Comparison of ENCODE assay signal across 9 cellular contexts in genomic region chr3:52539010-52539653, GRCh38. TPM values are rescaled to one million over a fixed set of nuclear protein-coding genes. Genes with fewer than 3 reads are reported as not detected.
DNase-seq lines count a peak whose midpoint lies in the region; ATAC-seq, FAIRE-seq and TF ChIP-seq lines count a peak whose summit lies in the region.
"Had no signal": no experiment of that assay in that cellular context is flagged by ENCODE, and none has a peak within 500 bp of the region (broad histone marks: within the 10 kb centered on the region; RNA-seq: fewer than 3 reads in every experiment).

No MANE protein-coding gene starts in this region.

- no peak for TF ChIP-seq CTCF in 22Rv1 (IDR thresholded peaks at IDR 0.05)
- TF ChIP-seq CTCF in DOHH2 (IDR thresholded peaks at IDR 0.05; ENCODE audit: low read depth, low read length, poor library complexity, severe bottlenecking), result no peak
- no peak for TF ChIP-seq CTCF in WTC11 (IDR thresholded peaks at IDR 0.05)
- TF ChIP-seq CTCF in hepatocyte (IDR thresholded peaks at IDR 0.05; ENCODE audit: poor library complexity), result no peak
- TF ChIP-seq CTCF in D721Med (IDR thresholded peaks at IDR 0.05; ENCODE audit: insufficient read depth, missing control alignments), result no peak

- peak overlapping the region; percentile 26; the same call in 1 of the 2 replicates for H3K27ac Mint-ChIP-seq in WTC11

- no peaks in the 10 kb centered on the region for H3K27me3 Mint-ChIP-seq in WTC11 (ENCODE audit: low read depth)

- H3K79me2 ChIP-seq in DOHH2 (ENCODE audit: control insufficient read depth, low read length), result peaks cover 63% of the 10 kb centered on the region
- peaks cover 71% of the 10 kb centered on the region for H3K79me2 ChIP-seq in hepatocyte

- no peak for FAIRE-seq in D721Med (lab: Jason Lieb, UNC)

- no peaks in the 10 kb centered on the region for H3K9me3 ChIP-seq in DOHH2 (ENCODE audit: control insufficient read depth, insufficient read depth, low read length)
- H3K9me3 ChIP-seq in hepatocyte (ENCODE audit: low read depth), result no peaks in the 10 kb centered on the region

- H3K4me3 ChIP-seq in DOHH2 (ENCODE audit: low read length) (peak overlapping the region; percentile 9), hepatocyte (no peak overlapping the region)

- H3K9me3 Mint-ChIP-seq in WTC11, result no peaks in the 10 kb centered on the region

- WGBS in hepatocyte (ENCODE audit: low lambda C conversion rate, missing lambda C conversion rate), result 96% methylated on average over 5 of the region's 5 CpGs

- H3K27me3 ChIP-seq in DOHH2 (ENCODE audit: control insufficient read depth, low read length) (no peaks in the 10 kb centered on the region), hepatocyte (no peaks in the 10 kb centered on the region)
- H3K27me3 ChIP-seq: dorsolateral prefrontal cortex had no signal

- H3K4me2 ChIP-seq in DOHH2 (ENCODE audit: low read length) (peak overlapping the region; percentile 92), hepatocyte (peak overlapping the region; percentile 94)

- ATAC-seq in WTC11 (no peak), HG02938 (IDR thresholded peaks at IDR 0.05; ENCODE audit: unreplicated experiment) (no peak), left lobe of liver (no peak), HG03520 (IDR thresholded peaks at IDR 0.05; ENCODE audit: unreplicated experiment) (no peak)

- peaks cover 19% of the 10 kb centered on the region for H3K36me3 Mint-ChIP-seq in WTC11

- H2AFZ ChIP-seq in hepatocyte, result no peak overlapping the region

- DNase-seq in WTC11 (ENCODE audit: low spot score) (no peak), hepatocyte (ENCODE audit: low spot score) (no peak), D721Med (ENCODE audit: insufficient read length, low spot score) (no peak), left lobe of liver (ENCODE audit: low spot score) (no peak)
- DNase-seq: dorsolateral prefrontal cortex had no signal

- H3K4me1 Mint-ChIP-seq in WTC11, result peaks cover 43% of the 10 kb centered on the region

- CTCF ChIA-PET in WTC11 (lab: Charles Lee), result no interaction called here

- no peak overlapping the region for H3K4me3 Mint-ChIP-seq in WTC11

- peaks cover 39% of the 10 kb centered on the region for H3K4me1 ChIP-seq in DOHH2 (ENCODE audit: control insufficient read depth, low read length)
- peaks cover 31% of the 10 kb centered on the region for H3K4me1 ChIP-seq in hepatocyte (ENCODE audit: insufficient read depth)

- POLR2A ChIA-PET in WTC11 (lab: Charles Lee), result interaction anchor here (0.7 kb wide), 1 partner anchor 475 kb away, joined by 4 read pairs; no protein-coding TSS in a partner anchor

- H3K9me2 ChIP-seq in DOHH2 (replicated peaks; ENCODE audit: control insufficient read depth, low read length), result no peaks in the 10 kb centered on the region
- H3K9me2 ChIP-seq in hepatocyte (replicated peaks; ENCODE audit: insufficient read depth), result no peaks in the 10 kb centered on the region

- H4K20me1 ChIP-seq in DOHH2 (ENCODE audit: control insufficient read depth, insufficient read depth, low read depth, low read length) (peaks cover 16% of the 10 kb centered on the region), hepatocyte (ENCODE audit: insufficient read depth, poor library complexity, severe bottlenecking) (peaks cover 22% of the 10 kb centered on the region)

- peaks cover 15% of the 10 kb centered on the region for H3F3A ChIP-seq in DOHH2 (ENCODE audit: control insufficient read depth, insufficient read depth)

- H3K36me3 ChIP-seq in DOHH2 (ENCODE audit: control insufficient read depth, low read length) (peaks cover 44% of the 10 kb centered on the region), hepatocyte (replicated peaks; ENCODE audit: insufficient read depth, low read depth) (no peaks in the 10 kb centered on the region)

- H3K27ac ChIP-seq in 22Rv1 (peak overlapping the region; percentile 44; the same call in 1 of the 2 replicates), DOHH2 (ENCODE audit: low read depth, low read length) (no peak overlapping the region), hepatocyte (no peak overlapping the region)

TF ChIP-seq in WTC11, 78 proteins besides CTCF, POLR2A, EP300 and RAD21:
- TF ChIP-seq ZNF232 (CRISPR knock-in tag; IDR thresholded peaks at IDR 0.05) (no peak), NR1H2 (CRISPR knock-in tag; IDR thresholded peaks at IDR 0.05) (no peak), ZBTB21 (CRISPR knock-in tag; IDR thresholded peaks at IDR 0.05; ENCODE audit: borderline replicate concordance) (no peak), FOXP1 (CRISPR knock-in tag; IDR thresholded peaks at IDR 0.05; ENCODE audit: borderline replicate concordance) (no peak), ATF1 (CRISPR knock-in tag; IDR thresholded peaks at IDR 0.05) (no peak)
- TF ChIP-seq, protein P1, sequence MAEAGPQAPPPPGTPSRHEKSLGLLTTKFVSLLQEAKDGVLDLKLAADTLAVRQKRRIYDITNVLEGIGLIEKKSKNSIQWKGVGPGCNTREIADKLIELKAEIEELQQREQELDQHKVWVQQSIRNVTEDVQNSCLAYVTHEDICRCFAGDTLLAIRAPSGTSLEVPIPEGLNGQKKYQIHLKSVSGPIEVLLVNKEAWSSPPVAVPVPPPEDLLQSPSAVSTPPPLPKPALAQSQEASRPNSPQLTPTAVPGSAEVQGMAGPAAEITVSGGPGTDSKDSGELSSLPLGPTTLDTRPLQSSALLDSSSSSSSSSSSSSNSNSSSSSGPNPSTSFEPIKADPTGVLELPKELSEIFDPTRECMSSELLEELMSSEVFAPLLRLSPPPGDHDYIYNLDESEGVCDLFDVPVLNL (CRISPR knock-in tag; IDR thresholded peaks at IDR 0.05; ENCODE audit: borderline replicate concordance, low read depth), result no peak
- TF ChIP-seq, protein P2, sequence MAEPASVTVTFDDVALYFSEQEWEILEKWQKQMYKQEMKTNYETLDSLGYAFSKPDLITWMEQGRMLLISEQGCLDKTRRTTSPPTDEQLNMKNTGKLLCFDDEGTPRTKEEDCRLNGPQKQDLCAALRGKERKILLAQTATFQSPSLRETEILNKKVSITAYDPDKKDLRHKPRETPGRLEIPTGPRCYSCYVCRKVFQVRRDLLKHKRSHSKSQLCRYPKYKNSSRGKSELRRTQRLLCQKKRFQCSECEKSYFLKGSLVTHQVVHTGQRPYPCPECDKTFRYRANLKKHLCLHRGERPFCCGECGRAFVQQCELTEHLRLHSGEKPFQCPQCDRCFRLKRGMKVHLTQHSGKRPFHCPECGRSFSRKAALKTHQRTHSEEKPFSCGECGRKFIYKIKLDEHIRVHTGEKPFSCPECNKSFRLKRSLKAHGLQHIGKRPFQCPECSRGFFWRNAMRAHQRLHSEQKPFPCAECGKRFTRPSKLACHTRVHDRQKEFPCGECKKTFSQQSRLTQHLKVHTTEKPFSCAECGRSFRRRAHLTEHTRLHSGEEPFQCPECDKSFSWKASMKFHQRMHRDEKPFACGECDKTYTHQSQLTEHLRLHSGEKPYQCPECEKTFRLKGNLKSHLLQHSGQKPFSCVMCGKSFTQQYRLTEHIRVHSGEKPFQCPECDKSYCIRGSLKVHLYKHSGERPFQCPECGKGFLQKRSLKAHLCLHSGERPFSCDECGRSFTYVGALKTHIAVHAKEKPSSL (CRISPR knock-in tag; conservative IDR thresholded peaks at IDR 0.05), result no peak
- TF ChIP-seq, protein P3, sequence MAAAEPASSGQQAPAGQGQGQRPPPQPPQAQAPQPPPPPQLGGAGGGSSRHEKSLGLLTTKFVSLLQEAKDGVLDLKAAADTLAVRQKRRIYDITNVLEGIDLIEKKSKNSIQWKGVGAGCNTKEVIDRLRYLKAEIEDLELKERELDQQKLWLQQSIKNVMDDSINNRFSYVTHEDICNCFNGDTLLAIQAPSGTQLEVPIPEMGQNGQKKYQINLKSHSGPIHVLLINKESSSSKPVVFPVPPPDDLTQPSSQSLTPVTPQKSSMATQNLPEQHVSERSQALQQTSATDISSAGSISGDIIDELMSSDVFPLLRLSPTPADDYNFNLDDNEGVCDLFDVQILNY (CRISPR knock-in tag; IDR thresholded peaks at IDR 0.05), result no peak

RNA-seq across cellular contexts. Expression of gene UQCC5, which starts 2.7 kb away (rescaled TPM):
- 30.0 to 37.8 TPM (median 36.4 TPM) in 3 replicates for total RNA-seq in WTC11 (2021)
- 0.12 and 0.83 TPM in 2 replicates for total RNA-seq in hepatocyte
- 51.7 and 59.4 TPM in 2 replicates for polyA plus RNA-seq in hepatocyte
- total RNA-seq in left lobe of liver, result 7.4 TPM

RNA-seq across cellular contexts. Expression of gene NT5DC2, which starts 5.5 kb away (rescaled TPM):
- total RNA-seq in WTC11 (2021), result 377 to 430 TPM (median 417 TPM) in 3 replicates
- 167 and 172 TPM in 2 replicates for total RNA-seq in hepatocyte
- 166 and 177 TPM in 2 replicates for polyA plus RNA-seq in hepatocyte
- 4.1 TPM for total RNA-seq in left lobe of liver

RNA-seq across cellular contexts. Expression of gene STAB1, which starts 44.0 kb away (rescaled TPM):
- total RNA-seq in WTC11 (2021) (1.9 to 2.6 TPM (median 2.1 TPM) in 3 replicates), hepatocyte (4.0 and 4.6 TPM in 2 replicates), left lobe of liver (71.5 TPM)
- 3.0 and 4.0 TPM in 2 replicates for polyA plus RNA-seq in hepatocyte

Comparison
In these comparisons a context has a peak if more than half of its experiments do, and no peak if none do; other contexts are left out.
1. RNA of gene NT5DC2, which starts 5.5 kb away (total RNA-seq): 377 to 430 TPM in WTC11 and 167 to 172 TPM in hepatocyte; 4.1 TPM in left lobe of liver (single experiment); every median in the first group is over 10 times any median in the second.
2. RNA of gene STAB1, which starts 44.0 kb away (total RNA-seq): 71.5 TPM in left lobe of liver (single experiment); 4.0 to 4.6 TPM in hepatocyte and 1.9 to 2.6 TPM in WTC11; every median in the first group is over 10 times any median in the second.